8 cellular contexts compared by ENCODE assay signal in genomic region chr16:56729736-56730662, GRCh38. TPM values are rescaled to one million over a fixed set of nuclear protein-coding genes. Genes with fewer than 3 reads are reported as not detected.
A peak's percentile ranks its signal among the peaks of the same experiment; 100 is the strongest.
DNase-seq lines count a peak whose midpoint lies in the region; ATAC-seq and TF ChIP-seq lines count a peak whose summit lies in the region.

Gene NUP93 (plus strand): TSS chr16:56730129. CDS start chr16:56748248, 18,119 bp downstream.

- H3K27me3 Mint-ChIP-seq in activated T-cell treated with anti-CD3 and anti-CD28 coated beads, Interleukin-2, amount 50 U/mL, for 24 hours, result no peaks in the 10 kb centered on the region

- H3K4me1 Mint-ChIP-seq in activated T-cell treated with anti-CD3 and anti-CD28 coated beads, Interleukin-2, amount 50 U/mL, for 24 hours (ENCODE audit: low read depth), result peaks cover 22% of the 10 kb centered on the region

- H3K27ac Mint-ChIP-seq in activated T-cell treated with anti-CD3 and anti-CD28 coated beads, Interleukin-2, amount 50 U/mL, for 24 hours, result peak within 1 kb of the TSS; percentile 84

- peak; percentile 80 for ATAC-seq in GM21717 (IDR thresholded peaks at IDR 0.05; ENCODE audit: unreplicated experiment)
- peak; percentile 98 for ATAC-seq in esophagus mucosa

- H3K9me3 ChIP-seq in muscle layer of duodenum (ENCODE audit: control insufficient read depth in 1 of 2, low read length in 2 of 2), result no peaks in the 10 kb centered on the region

- H3K36me3 Mint-ChIP-seq in activated T-cell treated with anti-CD3 and anti-CD28 coated beads, Interleukin-2, amount 50 U/mL, for 24 hours (ENCODE audit: low read depth), result peaks cover 10% of the 10 kb centered on the region

- peaks cover 12 to 31% of the 10 kb centered on the region in 2 donors for H3K4me1 ChIP-seq in muscle layer of duodenum (ENCODE audit: control insufficient read depth in 1 of 2, insufficient read depth in 2 of 2, low read length in 2 of 2)

- H3K36me3 ChIP-seq in muscle layer of duodenum (ENCODE audit: control insufficient read depth in 1 of 2, insufficient read depth in 2 of 2, low read length in 2 of 2), result no peaks in the 10 kb centered on the region

- no peaks in the 10 kb centered on the region for H3K9me3 Mint-ChIP-seq in activated T-cell treated with anti-CD3 and anti-CD28 coated beads, Interleukin-2, amount 50 U/mL, for 24 hours

- no peaks in the 10 kb centered on the region for H3K27me3 ChIP-seq in muscle layer of duodenum (ENCODE audit: low read depth, low read length)

- H3K27ac ChIP-seq in muscle layer of duodenum (ENCODE audit: low read length), result peak within 1 kb of the TSS; percentile 89

- DNase-seq in DMS153 (lab: John Stamatoyannopoulos, UW), result peak; percentile 82
- DNase-seq in KG1 (lab: John Stamatoyannopoulos, UW), result peak; percentile 72
- peak; percentile 90 for DNase-seq in activated T-cell treated with anti-CD3 and anti-CD28 coated beads, Interleukin-2, amount 50 U/mL, for 24 hours
- DNase-seq in stimulated activated CD8-positive, alpha-beta memory T cell treated with anti-CD3 and anti-CD28 coated beads, Interleukin-7, amount 100 ng/mL, for 24 hours (ENCODE audit: low read depth), result peak; percentile 86

- no peak within 1 kb of the TSS for H3K4me3 Mint-ChIP-seq in activated T-cell treated with anti-CD3 and anti-CD28 coated beads, Interleukin-2, amount 50 U/mL, for 24 hours

- H3K4me3 ChIP-seq in muscle layer of duodenum (ENCODE audit: low read depth in 1 of 2, low read length in 2 of 2), result peak within 1 kb of the TSS; percentile 96 to 98

TF ChIP-seq in PFSK-1, 5 proteins besides CTCF, POLR2A, EP300 and RAD21:
- TF ChIP-seq SIN3A (IDR thresholded peaks at IDR 0.05; ENCODE audit: borderline replicate concordance, insufficient read depth, low read length) (0 out of 2 replicates have a peak, but pooled peaks have one; percentile 43), REST (IDR thresholded peaks at IDR 0.05; ENCODE audit: insufficient read depth in 1 of 2, low read depth in 2 of 2, low read length in 2 of 2) (no peak), POLR2AphosphoS5 (IDR thresholded peaks at IDR 0.05; ENCODE audit: low read depth, low read length) (peak; percentile 69), TAF1 (IDR thresholded peaks at IDR 0.05; ENCODE audit: borderline replicate concordance, insufficient read depth, low read length) (peak; percentile 56; the same call in 1 of the 2 replicates), FOXP2 (optimal IDR thresholded peaks at IDR 0.05; ENCODE audit: borderline replicate concordance, extremely low read depth, extremely low read length, insufficient read depth) (peak; percentile 22)
TF ChIP-seq in PFSK-1: peak in this region for 4.

RNA-seq across cellular contexts. Expression of gene NUP93, which starts in this region (rescaled TPM):
- polyA plus RNA-seq in PFSK-1 (2012; ENCODE audit: insufficient read length, low read depth), result 72.4 TPM
- total RNA-seq in esophagus mucosa, result 52.3 TPM

Comparison
In these comparisons a context has a peak if more than half of its experiments do, and no peak if none do; other contexts are left out.
1. Peak in every context shown above with its lines: DNase-seq, ATAC-seq, H3K4me3 ChIP-seq and H3K27ac ChIP-seq.